In the genomic region with DNA sequence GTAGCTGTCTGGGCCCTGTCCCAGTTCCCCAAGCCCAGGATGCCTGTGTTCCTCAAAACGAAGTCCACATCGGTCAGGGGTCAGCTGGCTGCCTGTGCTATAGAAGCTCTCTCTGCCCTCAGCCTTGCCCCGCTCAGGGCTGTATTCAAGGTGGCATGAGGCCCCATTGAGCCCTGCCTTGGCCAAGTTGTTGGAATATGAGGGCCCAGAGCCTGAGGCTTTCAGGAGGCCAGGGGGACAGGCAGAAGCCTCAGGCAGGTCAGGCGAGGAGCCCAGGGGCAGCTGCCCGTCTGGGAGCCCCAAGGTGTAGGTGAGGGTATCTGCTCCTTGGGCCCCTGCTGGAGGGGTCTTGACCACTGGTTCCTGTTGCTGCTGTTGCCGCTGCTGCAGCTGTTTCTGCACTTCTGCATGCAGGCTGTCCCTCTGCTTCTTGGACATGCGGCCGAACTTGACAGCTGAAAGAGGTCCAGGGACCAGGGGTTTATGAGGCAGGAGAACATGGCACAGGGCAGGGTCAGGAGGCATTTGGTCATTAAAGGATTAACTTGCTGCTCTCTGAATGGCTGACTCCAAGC, we compare ENCODE assay signal across 20 cellular contexts. TPM values are rescaled to one million over a fixed set of nuclear protein-coding genes. Genes with fewer than 3 reads are reported as not detected.
DNase-seq lines count a peak whose midpoint lies in the region; ATAC-seq and TF ChIP-seq lines count a peak whose summit lies in the region.
"Had no signal": no experiment of that assay in that cellular context is flagged by ENCODE, and none has a peak within 500 bp of the region (broad histone marks: within the 10 kb centered on the region; RNA-seq: fewer than 3 reads in every experiment).

No MANE protein-coding gene starts in this region.

- DNase-seq in activated naive CD4-positive, alpha-beta T cell treated with anti-CD3 and anti-CD28 coated beads, Interleukin-2, amount 50 U/mL, for 16 hours: no peak
- no peak for DNase-seq in MM.1S
- no peak for DNase-seq in immature natural killer cell
- DNase-seq in SHP77 (lab: John Stamatoyannopoulos, UW): no peak
- DNase-seq: DMS79, GM23248, HCEC 1CT, NCI-H1417 treated with DMSO at 0.1 percent for 48 hours, NCI-H1930, NCI-H2171, NCI-H446 treated with DMSO at 0.1 percent for 48 hours, NCI-H748 treated with DMSO at 0.1 percent for 48 hours, SJCRH30 had no signal

- no peaks in the 10 kb centered on the region for H3K27me3 ChIP-seq in MM.1S (replicated peaks; ENCODE audit: insufficient read depth, low read length)
- no peaks in the 10 kb centered on the region for H3K27me3 ChIP-seq in thymus (ENCODE audit: control insufficient read depth, insufficient read depth)

- no peak overlapping the region for H3K4me3 Mint-ChIP-seq in activated naive CD4-positive, alpha-beta T cell treated with anti-CD3 and anti-CD28 coated beads, Interleukin-2, amount 50 U/mL, for 24 hours
- peak overlapping the region; percentile 55 to 75 (median 72) for H3K4me3 Mint-ChIP-seq in immature natural killer cell
- H3K4me3 Mint-ChIP-seq: CD14-positive monocyte had no signal

- no peaks in the 10 kb centered on the region for H3K9me3 Mint-ChIP-seq in activated naive CD4-positive, alpha-beta T cell treated with anti-CD3 and anti-CD28 coated beads, Interleukin-2, amount 50 U/mL, for 24 hours
- H3K9me3 Mint-ChIP-seq in immature natural killer cell: no peaks in the 10 kb centered on the region
- H3K9me3 Mint-ChIP-seq: CD14-positive monocyte had no signal

- peak overlapping the region; percentile 68 for H3K4me2 ChIP-seq in MM.1S (ENCODE audit: low read depth, low read length)
- H3K4me2 ChIP-seq: A549 had no signal

- H3K4me3 ChIP-seq in MM.1S (ENCODE audit: low read length): peak overlapping the region; percentile 7; the same call in 1 of the 2 replicates
- H3K4me3 ChIP-seq in thymus (ENCODE audit: low read length): no peak overlapping the region
- H3K4me3 ChIP-seq: A549, GM23248, SJCRH30 had no signal

- no peaks in the 10 kb centered on the region for H3K36me3 Mint-ChIP-seq in activated naive CD4-positive, alpha-beta T cell treated with anti-CD3 and anti-CD28 coated beads, Interleukin-2, amount 50 U/mL, for 24 hours
- no peaks in the 10 kb centered on the region for H3K36me3 Mint-ChIP-seq in immature natural killer cell
- H3K36me3 Mint-ChIP-seq: CD14-positive monocyte had no signal

- ATAC-seq in GM19395 (IDR thresholded peaks at IDR 0.05; ENCODE audit: unreplicated experiment) (no peak), GM19452 (IDR thresholded peaks at IDR 0.05; ENCODE audit: unreplicated experiment) (no peak)
- ATAC-seq: A549 had no signal

- H3K36me3 ChIP-seq in MM.1S (replicated peaks; ENCODE audit: insufficient read depth, low read length): no peaks in the 10 kb centered on the region
- H3K36me3 ChIP-seq in thymus (ENCODE audit: control insufficient read depth, insufficient read depth): peaks cover 62% of the 10 kb centered on the region
- H3K36me3 ChIP-seq: SJCRH30 had no signal

- no peaks in the 10 kb centered on the region for H4K20me1 ChIP-seq in MM.1S (ENCODE audit: insufficient read depth, low read length)

- H3K4me1 ChIP-seq in MM.1S (ENCODE audit: low read length) (peaks cover 41% of the 10 kb centered on the region), thymus (ENCODE audit: control insufficient read depth, insufficient read depth, low read length) (peaks cover 49% of the 10 kb centered on the region)

- TF ChIP-seq CTCF in MM.1S (IDR thresholded peaks at IDR 0.05; ENCODE audit: low read length): no peak

- WGBS in thymus: 94% methylated on average over 8 of the region's 8 CpGs

- no peaks in the 10 kb centered on the region for H3K27me3 Mint-ChIP-seq in activated naive CD4-positive, alpha-beta T cell treated with anti-CD3 and anti-CD28 coated beads, Interleukin-2, amount 50 U/mL, for 24 hours
- H3K27me3 Mint-ChIP-seq in immature natural killer cell (ENCODE audit: low read depth in 3 of 3): peaks cover 0 to 3% (median 2%) of the 10 kb centered on the region in 3 donors

- no peaks in the 10 kb centered on the region for H3K79me2 ChIP-seq in MM.1S (ENCODE audit: low read length)

- H3F3A ChIP-seq in MM.1S (ENCODE audit: insufficient read depth, low read length): no peaks in the 10 kb centered on the region; the same call in 1 of the 2 replicates

- no peaks in the 10 kb centered on the region for H3K9me3 ChIP-seq in MM.1S (replicated peaks; ENCODE audit: insufficient read depth, low read length)
- H3K9me3 ChIP-seq in thymus (ENCODE audit: control insufficient read depth): no peaks in the 10 kb centered on the region
- H3K9me3 ChIP-seq: A549, SJCRH30 had no signal

- peak overlapping the region; percentile 60 for H3K27ac ChIP-seq in MM.1S (ENCODE audit: low read length)
- H3K27ac ChIP-seq in thymus (ENCODE audit: low read depth): peak overlapping the region; percentile 66
- H3K27ac ChIP-seq: A549, GM23248, RWPE1, SJCRH30 had no signal

- H3K9ac ChIP-seq in MM.1S (ENCODE audit: low read length): peak overlapping the region; percentile 57
- H3K9ac ChIP-seq: GM23248 had no signal

- peak overlapping the region; percentile 23 for H3K27ac Mint-ChIP-seq in activated naive CD4-positive, alpha-beta T cell treated with anti-CD3 and anti-CD28 coated beads, Interleukin-2, amount 50 U/mL, for 24 hours
- H3K27ac Mint-ChIP-seq in immature natural killer cell: peak overlapping the region; percentile 14 to 92 (median 70)
- H3K27ac Mint-ChIP-seq: CD14-positive monocyte had no signal

- H3K4me1 Mint-ChIP-seq in activated naive CD4-positive, alpha-beta T cell treated with anti-CD3 and anti-CD28 coated beads, Interleukin-2, amount 50 U/mL, for 24 hours: peaks cover 10% of the 10 kb centered on the region
- peaks cover 49 to 53% of the 10 kb centered on the region in 2 donors for H3K4me1 Mint-ChIP-seq in immature natural killer cell

- H3K9me2 ChIP-seq in MM.1S (replicated peaks; ENCODE audit: insufficient read depth, low read length): no peaks in the 10 kb centered on the region

- peak overlapping the region; percentile 67 for H2AFZ ChIP-seq in MM.1S (ENCODE audit: low read length)
- H2AFZ ChIP-seq: GM23248 had no signal

RNA-seq across cellular contexts. Expression of a gene that starts 9.8 kb away (rescaled TPM):
- 1 to 10 TPM in 1 of 3 donors, not detected in 2; 1.3 TPM for polyA plus RNA-seq in immature natural killer cell
- 0.14 TPM for polyA plus RNA-seq in thymus
- polyA plus RNA-seq: A549, CD14-positive monocyte, GM23248 had no signal

RNA-seq across cellular contexts. Expression of a gene that starts 16.5 kb away (rescaled TPM):
- polyA plus RNA-seq in immature natural killer cell: 1 to 10 TPM in 2 of 3 donors, under 1 TPM in 1; 0.40 to 1.6 (median 1.4) TPM
- polyA plus RNA-seq in thymus: 19.9 TPM
- polyA plus RNA-seq: CD14-positive monocyte, GM23248 had no signal

RNA-seq across cellular contexts. Expression of a gene that starts 24.6 kb away (rescaled TPM):
- under 1 TPM; 0.22 to 0.52 (median 0.32) TPM for polyA plus RNA-seq in immature natural killer cell
- 0.34 TPM for polyA plus RNA-seq in thymus
- polyA plus RNA-seq: A549, CD14-positive monocyte had no signal

RNA-seq across cellular contexts. Expression of a gene that starts 24.8 kb away (rescaled TPM):
- polyA plus RNA-seq in immature natural killer cell (10 to 100 TPM; 12.0 to 16.1 (median 16.0) TPM), thymus (6.5 TPM)

RNA-seq across cellular contexts. Expression of a gene that starts 38.5 kb away (rescaled TPM):
- under 1 TPM in 1 of 3 donors, not detected in 2; 0.56 TPM for polyA plus RNA-seq in immature natural killer cell
- 1.5 TPM for polyA plus RNA-seq in thymus
- polyA plus RNA-seq: A549, CD14-positive monocyte, GM23248 had no signal
